Comparison of ENCODE assay signal across 9 cellular contexts in the genomic region with DNA sequence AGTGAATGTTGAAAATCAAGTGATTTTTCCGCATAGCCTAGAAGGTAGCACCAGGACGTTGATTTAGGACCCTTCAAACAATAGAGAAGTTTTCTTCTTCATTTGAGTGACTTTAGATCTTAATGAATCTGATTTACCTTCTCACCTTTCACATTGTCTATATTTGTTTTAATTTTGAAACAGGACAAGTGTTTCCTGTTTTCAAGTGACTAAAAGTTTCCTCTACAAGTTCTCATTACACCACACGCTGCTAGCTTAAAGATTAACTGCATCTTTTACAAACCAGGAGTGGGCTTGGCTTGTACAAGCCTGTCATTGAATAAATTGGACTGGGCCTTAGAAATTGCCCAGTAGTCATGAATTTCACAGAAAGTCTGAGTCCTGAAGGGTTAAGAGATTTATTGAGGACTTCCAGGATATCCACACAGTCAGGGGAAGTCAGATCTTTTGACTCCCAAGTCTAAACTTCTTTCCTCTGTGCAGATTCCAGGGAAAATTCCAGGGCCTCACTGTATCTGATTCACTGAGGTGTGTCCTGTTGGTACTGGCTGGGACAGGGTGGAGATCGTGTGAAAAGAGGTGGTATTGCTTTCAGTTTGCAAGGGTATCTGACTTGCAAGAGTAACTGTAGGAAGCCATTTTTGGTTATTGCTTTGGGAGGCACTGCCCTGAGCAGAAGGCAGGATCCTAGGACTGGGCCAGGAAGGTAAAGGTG.
DNase-seq lines count a peak whose midpoint lies in the region; ATAC-seq lines count a peak whose summit lies in the region.
"Had no signal": no experiment of that assay in that cellular context is flagged by ENCODE, and none has a peak within 500 bp of the region (broad histone marks: within the 10 kb centered on the region; RNA-seq: fewer than 3 reads in every experiment).

No MANE protein-coding gene starts in this region.

- DNase-seq in NCI-H226: peak; percentile 62
- no peak for DNase-seq in NCI-H2107 (lab: John Stamatoyannopoulos, UW)
- DNase-seq in SIG-M5 (lab: John Stamatoyannopoulos, UW): no peak
- no peak for DNase-seq in NCI-H69 (lab: John Stamatoyannopoulos, UW)
- no peak for DNase-seq in stimulated activated naive CD8-positive, alpha-beta T cell treated with anti-CD3 and anti-CD28 coated beads, Interleukin-15, Interleukin-2, amounts not matched to agents 100 U/mL and 50 U/mL, for 24 hours
- DNase-seq: right cardiac atrium had no signal

- no peaks in the 10 kb centered on the region for H3K36me3 ChIP-seq in muscle layer of duodenum (ENCODE audit: control insufficient read depth in 1 of 2, insufficient read depth in 2 of 2, low read length in 2 of 2)

- peaks cover 7 to 15% of the 10 kb centered on the region in 2 donors for H3K4me1 ChIP-seq in muscle layer of duodenum (ENCODE audit: control insufficient read depth in 1 of 2, insufficient read depth in 2 of 2, low read length in 2 of 2)

- H3K27me3 ChIP-seq in muscle layer of duodenum (ENCODE audit: low read depth, low read length): peaks cover 15% of the 10 kb centered on the region

- peak; percentile 63 for ATAC-seq in GM18907 (IDR thresholded peaks at IDR 0.05; ENCODE audit: unreplicated experiment)
- ATAC-seq in HG02571 (IDR thresholded peaks at IDR 0.05; ENCODE audit: unreplicated experiment): peak; percentile 37
- ATAC-seq in stimulated activated naive CD8-positive, alpha-beta T cell treated with anti-CD3 and anti-CD28 coated beads, Interleukin-15, Interleukin-2, amounts not matched to agents 100 U/mL and 50 U/mL, for 24 hours: no peak

- no peaks in the 10 kb centered on the region for H3K9me3 ChIP-seq in muscle layer of duodenum (ENCODE audit: control insufficient read depth in 1 of 2, low read length in 2 of 2)

- no peak overlapping the region for H3K4me3 ChIP-seq in muscle layer of duodenum (ENCODE audit: low read depth in 1 of 2, low read length in 2 of 2)

- H3K27ac ChIP-seq in muscle layer of duodenum (ENCODE audit: low read length): peak overlapping the region; percentile 77
